In genomic region chr9:15231788-15232635, GRCh38 we compare ENCODE assay signal across 8 cellular contexts.
DNase-seq lines count a peak whose midpoint lies in the region; ATAC-seq and TF ChIP-seq lines count a peak whose summit lies in the region.

No MANE protein-coding gene starts in this region.

- H3K27me3 Mint-ChIP-seq in activated CD4-positive, alpha-beta T cell treated with anti-CD3 and anti-CD28 coated beads for 36 hours: no peaks in the 10 kb centered on the region

- H3K27ac Mint-ChIP-seq in activated CD4-positive, alpha-beta T cell treated with anti-CD3 and anti-CD28 coated beads for 36 hours: no peak overlapping the region

- H3K27me3 ChIP-seq in foreskin keratinocyte: no peaks in the 10 kb centered on the region

- POLR2A ChIA-PET in activated CD4-positive, alpha-beta T cell treated with anti-CD3 and anti-CD28 coated beads for 36 hours (lab: Charles Lee): no interaction called here

- ATAC-seq in activated CD4-positive, alpha-beta T cell treated with anti-CD3 and anti-CD28 coated beads for 36 hours: peak; percentile 34
- peak; percentile 47 for ATAC-seq in HG03045 (IDR thresholded peaks at IDR 0.05; ENCODE audit: unreplicated experiment)
- peak; percentile 76 for ATAC-seq in foreskin keratinocyte
- ATAC-seq in stimulated activated naive CD8-positive, alpha-beta T cell treated with anti-CD3 and anti-CD28 coated beads, Interleukin-15, Interleukin-2, amounts not matched to agents 100 U/mL and 50 U/mL, for 24 hours: peak; percentile 51
- no peak for ATAC-seq in HG02588 (IDR thresholded peaks at IDR 0.05; ENCODE audit: unreplicated experiment)

- no peak overlapping the region for H3K27ac ChIP-seq in foreskin keratinocyte

- DNase-seq in activated CD4-positive, alpha-beta T cell treated with anti-CD3 and anti-CD28 coated beads for 36 hours: peak; percentile 51
- DNase-seq in activated CD4-positive, alpha-beta T cell treated with anti-CD3 and anti-CD28 coated beads, Interleukin-2, amount 50 U/mL, for 1 hour: no peak
- peak; percentile 44 for DNase-seq in SK-MEL-5 (ENCODE audit: low read depth, low spot score)
- no peak for DNase-seq in foreskin keratinocyte
- peak; percentile 30 for DNase-seq in stimulated activated naive CD8-positive, alpha-beta T cell treated with anti-CD3 and anti-CD28 coated beads, Interleukin-15, Interleukin-2, amounts not matched to agents 100 U/mL and 50 U/mL, for 24 hours
- DNase-seq in Ammon's horn (ENCODE audit: low spot score): no peak

- peaks cover 15% of the 10 kb centered on the region for H3K9me3 Mint-ChIP-seq in activated CD4-positive, alpha-beta T cell treated with anti-CD3 and anti-CD28 coated beads for 36 hours (ENCODE audit: low read depth)

- intact Hi-C loops in activated CD4-positive, alpha-beta T cell treated with anti-CD3 and anti-CD28 coated beads for 36 hours (cut with DNase I, micrococcal nuclease): loop anchor here (1.0 kb wide), 1 partner anchor 21 kb away; no protein-coding TSS in a partner anchor

- no peaks in the 10 kb centered on the region for H3K4me1 ChIP-seq in foreskin keratinocyte

- peaks cover 52% of the 10 kb centered on the region for H3K4me1 Mint-ChIP-seq in activated CD4-positive, alpha-beta T cell treated with anti-CD3 and anti-CD28 coated beads for 36 hours

- H3K36me3 Mint-ChIP-seq in activated CD4-positive, alpha-beta T cell treated with anti-CD3 and anti-CD28 coated beads for 36 hours (ENCODE audit: low read depth): peaks cover 30% of the 10 kb centered on the region

- in situ Hi-C loops in SK-MEL-5 (cut with HindIII; ENCODE audit: low pct_unique_long_range_greater_than_20kb, low sequenced_read_pairs): no loop called here

- CTCF ChIA-PET in activated CD4-positive, alpha-beta T cell treated with anti-CD3 and anti-CD28 coated beads for 36 hours (lab: Charles Lee): interaction anchor here (0.5 to 2.3 kb wide), 22 partner anchors 9 to 374 kb away, joined by 3 to 25 read pairs (median 4); partner anchors contain the start of gene TTC39B

- peak; percentile 63 for TF ChIP-seq CTCF in foreskin keratinocyte (conservative IDR thresholded peaks at IDR 0.05)

- no peak overlapping the region for H3K4me3 Mint-ChIP-seq in activated CD4-positive, alpha-beta T cell treated with anti-CD3 and anti-CD28 coated beads for 36 hours

Comparison
In these comparisons a context has a peak if more than half of its experiments do, and no peak if none do; other contexts are left out.
1. DNase-seq: peak in activated CD4-positive, alpha-beta T cell treated with anti-CD3 and anti-CD28 coated beads for 36 hours (single experiment), SK-MEL-5 (single experiment) and stimulated activated naive CD8-positive, alpha-beta T cell treated with anti-CD3 and anti-CD28 coated beads, Interleukin-15, Interleukin-2, amounts not matched to agents 100 U/mL and 50 U/mL, for 24 hours (single experiment); none in activated CD4-positive, alpha-beta T cell treated with anti-CD3 and anti-CD28 coated beads, Interleukin-2, amount 50 U/mL, for 1 hour (single experiment), foreskin keratinocyte (0 of 2) and Ammon's horn (single experiment).